Comparison of ENCODE assay signal across 8 cellular contexts in the genomic region with DNA sequence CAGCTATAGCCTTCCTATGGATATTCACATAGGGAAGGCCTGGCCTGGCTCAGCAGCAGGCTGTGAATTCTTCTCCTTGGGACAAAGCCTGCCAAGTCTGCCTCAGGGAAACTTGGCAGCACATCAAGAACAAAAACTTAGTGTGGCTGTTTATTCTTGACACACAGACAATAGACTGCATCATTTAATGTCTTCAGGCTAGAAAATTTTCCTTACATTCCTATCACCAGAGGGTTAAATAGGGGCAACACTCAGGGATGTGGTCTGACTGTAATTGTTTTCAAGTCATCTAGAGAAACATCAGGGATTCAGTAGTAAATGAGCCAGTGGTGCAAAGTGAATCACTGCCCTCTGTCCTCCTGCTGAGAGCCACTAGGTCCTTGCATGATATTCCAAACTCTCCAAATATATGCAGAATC.
DNase-seq lines count a peak whose midpoint lies in the region; TF ChIP-seq lines count a peak whose summit lies in the region.

No MANE protein-coding gene starts in this region.

- DNase-seq in Ammon's horn (ENCODE audit: low spot score) (peak; percentile 36), NCI-H69 (lab: John Stamatoyannopoulos, UW) (peak; percentile 97), fibroblast of mammary gland (ENCODE audit: low read depth) (peak; percentile 94), non-pigmented ciliary epithelial cell (ENCODE audit: low read depth) (peak; percentile 59), NOMO-1 treated with DMSO at 0.1 percent for 48 hours (lab: John Stamatoyannopoulos, UW; ENCODE audit: unreplicated experiment) (no peak), HuH-7 (ENCODE audit: low spot score) (no peak), SKM-1 treated with dmso at 0.1 percent for 144 hours (lab: John Stamatoyannopoulos, UW; ENCODE audit: unreplicated experiment) (no peak)
- DNase-seq in effector CD8-positive, alpha-beta T cell (lab: John Stamatoyannopoulos, UW): no peak

- no peak overlapping the region for H3K4me3 ChIP-seq in fibroblast of mammary gland (ENCODE audit: control insufficient read depth, low read depth, low read length)

- peak; percentile 21 for TF ChIP-seq CTCF in fibroblast of mammary gland (conservative IDR thresholded peaks at IDR 0.05; ENCODE audit: control insufficient read depth, insufficient read depth, low read depth, low read length)

Comparison
In these comparisons a context has a peak if more than half of its experiments do, and no peak if none do; other contexts are left out.
1. DNase-seq: peak in Ammon's horn (single experiment), NCI-H69 (single experiment), fibroblast of mammary gland (single experiment) and non-pigmented ciliary epithelial cell (single experiment); none in effector CD8-positive, alpha-beta T cell (single experiment), NOMO-1 treated with DMSO at 0.1 percent for 48 hours (single experiment), HuH-7 (single experiment) and SKM-1 treated with dmso at 0.1 percent for 144 hours (single experiment).